27 cellular contexts compared by ENCODE assay signal in genomic region chr10:101482568-101482967, GRCh38.
"Had no signal": no experiment of that assay in that cellular context is flagged by ENCODE, and none has a peak within 500 bp of the region (broad histone marks: within the 10 kb centered on the region; RNA-seq: fewer than 3 reads in every experiment).

No MANE protein-coding gene starts in this region.

- H3K9me3 ChIP-seq: stomach, suprapubic skin, testis, thoracic aorta, thyroid gland, tibial artery, tibial nerve, transverse colon, upper lobe of left lung, upper lobe of right lung, uterus, vagina had no signal

- FAIRE-seq: urothelium cell line had no signal

- H3K27ac ChIP-seq: stomach, suprapubic skin, thoracic aorta, thyroid gland, tibial artery, tibial nerve, transverse colon, upper lobe of left lung, upper lobe of right lung, uterus, vagina had no signal

- H3K36me3 ChIP-seq: thoracic aorta, upper lobe of left lung, upper lobe of right lung, uterus, vagina had no signal

- ATAC-seq: stimulated activated effector memory CD8-positive, alpha-beta T cell treated with anti-CD3 and anti-CD28 coated beads, Interleukin-12 subunit alpha, Interleukin-12 subunit beta, amount 100 ng/mL, for 72 hours; stimulated activated memory B cell treated with anti-CD40 and anti-IgM and Interleukin-4, amounts not matched to agents 10 μg/mL and 1 μg/mL and 100 μg/mL, for 72 hours; stimulated activated naive B cell treated with anti-CD40 and anti-IgM and Interleukin-4, amounts not matched to agents 10 μg/mL and 1 μg/mL and 100 μg/mL, for 72 hours; stimulated activated naive CD8-positive, alpha-beta T cell treated with anti-CD3 and anti-CD28 coated beads, Interleukin-15, amount 100 ng/mL, for 72 hours; stimulated activated naive CD8-positive, alpha-beta T cell treated with anti-CD3 and anti-CD28 coated beads, Interleukin-15, Interleukin-2, amounts not matched to agents 100 U/mL and 50 U/mL, for 24 hours; upper lobe of right lung had no signal

- DNase-seq: stimulated activated CD4-positive, alpha-beta T cell treated with anti-CD3 and anti-CD28 coated beads, Interleukin-2, amount 100 ng/mL, for 48 hours; stimulated activated CD4-positive, alpha-beta T cell treated with anti-CD3 and anti-CD28 coated beads, Interleukin-4, amount 100 ng/mL, for 1 hour; stimulated activated CD4-positive, alpha-beta T cell treated with anti-CD3 and anti-CD28 coated beads, Interleukin-4, amount 100 ng/mL, for 24 hours; stimulated activated CD4-positive, alpha-beta T cell treated with anti-CD3 and anti-CD28 coated beads, Interleukin-4, amount 100 ng/mL, for 4 hours; stimulated activated CD8-positive, alpha-beta memory T cell treated with anti-CD3 and anti-CD28 coated beads, Interleukin-4, amount 100 ng/mL, for 48 hours; stimulated activated naive B cell treated with anti-CD40 and anti-IgM and Interleukin-4, amounts not matched to agents 10 μg/mL and 1 μg/mL and 100 μg/mL, for 72 hours; stimulated activated naive CD4-positive, alpha-beta T cell; stimulated activated naive CD4-positive, alpha-beta T cell treated with Interleukin-2 at 50 U/mL for 16 hours; stimulated activated naive CD8-positive, alpha-beta T cell treated with anti-CD3 and anti-CD28 coated beads, Interleukin-15, amount 100 ng/mL, for 72 hours; stimulated activated naive CD8-positive, alpha-beta T cell treated with anti-CD3 and anti-CD28 coated beads, Interleukin-15, Interleukin-2, amounts not matched to agents 100 U/mL and 50 U/mL, for 24 hours; stomach; substantia nigra; testis; thyroid gland; tibial artery; transverse colon; trophoblast cell; upper lobe of left lung; upper lobe of right lung; uterus had no signal

- H3K4me1 ChIP-seq: stomach, suprapubic skin, testis, thyroid gland, tibial artery, tibial nerve, transverse colon, upper lobe of right lung, uterus, vagina had no signal

- H3K27me3 ChIP-seq: stomach, suprapubic skin, testis, thyroid gland, tibial artery, tibial nerve, transverse colon, upper lobe of left lung, upper lobe of right lung, uterus, vagina had no signal

- H3K4me3 ChIP-seq: stomach, suprapubic skin, testis, thoracic aorta, thyroid gland, tibial artery, tibial nerve, transverse colon, upper lobe of left lung, upper lobe of right lung, uterus, vagina had no signal
